ENCODE assay signal across 28 cellular contexts in the genomic region with DNA sequence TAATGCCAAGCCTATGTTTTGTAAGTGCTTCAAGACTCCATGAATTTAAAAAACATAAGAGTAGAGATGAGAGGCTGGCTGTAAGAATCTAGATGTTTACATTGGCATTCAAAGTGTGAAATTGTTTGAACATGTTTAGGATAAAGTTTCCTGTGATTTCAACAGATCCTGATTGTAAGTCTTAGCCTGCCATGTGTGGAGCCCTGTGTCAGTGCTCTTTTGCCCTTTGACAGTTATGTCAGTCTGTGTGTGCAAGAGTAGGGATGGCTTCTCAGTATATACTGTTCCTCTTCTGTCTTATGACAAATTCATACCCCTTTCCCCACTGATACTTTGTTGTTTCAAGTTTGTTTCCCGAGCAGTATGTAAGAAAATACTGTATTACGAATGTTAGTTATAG.
DNase-seq lines count a peak whose midpoint lies in the region; ATAC-seq, FAIRE-seq and TF ChIP-seq lines count a peak whose summit lies in the region.
"Had no signal": no experiment of that assay in that cellular context is flagged by ENCODE, and none has a peak within 500 bp of the region (broad histone marks: within the 10 kb centered on the region; RNA-seq: fewer than 3 reads in every experiment).

No MANE protein-coding gene starts in this region.

- H3K14ac ChIP-seq in neuronal stem cell (ENCODE audit: low read length) = no peak overlapping the region

- H3K9ac ChIP-seq in endothelial cell of umbilical vein (replicated peaks; ENCODE audit: extremely low read depth, insufficient read depth, low read length) (no peak overlapping the region), neuronal stem cell (ENCODE audit: low read depth, low read length, poor library complexity) (no peak overlapping the region)

- no peak overlapping the region for H2BK15ac ChIP-seq in neuronal stem cell (ENCODE audit: low read length)

- H3K4me2 ChIP-seq in endothelial cell of umbilical vein (ENCODE audit: insufficient read depth, low read length) (no peak overlapping the region), neuronal stem cell (ENCODE audit: insufficient read depth, low read length, poor library complexity, severe bottlenecking) (no peak overlapping the region)

- ATAC-seq in left colon (peak; percentile 43), GM21786 (IDR thresholded peaks at IDR 0.05; ENCODE audit: unreplicated experiment) (no peak)
- ATAC-seq in naive thymus-derived CD4-positive, alpha-beta T cell = no peak
- ATAC-seq: activated T-cell treated with anti-CD3 and anti-CD28 coated beads, Interleukin-2, amount 50 U/mL, for 4 hours; naive thymus-derived CD8-positive, alpha-beta T cell; Panc1; stimulated activated effector memory CD8-positive, alpha-beta T cell treated with anti-CD3 and anti-CD28 coated beads, Interleukin-12 subunit alpha, Interleukin-12 subunit beta, amount 100 ng/mL, for 72 hours had no signal

- H2BK12ac ChIP-seq in neuronal stem cell (ENCODE audit: low read length) = no peak overlapping the region

- H3K79me1 ChIP-seq in neuronal stem cell (ENCODE audit: low read depth, low read length) = no peaks in the 10 kb centered on the region

- no peaks in the 10 kb centered on the region for H3K9me3 ChIP-seq in breast epithelium
- no peaks in the 10 kb centered on the region for H3K9me3 ChIP-seq in endothelial cell of umbilical vein (replicated peaks; ENCODE audit: control insufficient read depth, insufficient read depth, low read length)
- no peaks in the 10 kb centered on the region for H3K9me3 ChIP-seq in naive thymus-derived CD4-positive, alpha-beta T cell (ENCODE audit: control insufficient read depth in 2 of 3, low read length in 3 of 3)
- no peaks in the 10 kb centered on the region for H3K9me3 ChIP-seq in neuronal stem cell (replicated peaks in 1 of 2; ENCODE audit: control insufficient read depth in 2 of 2, insufficient read depth in 1 of 2, low read depth in 1 of 2, low read length in 2 of 2)
- H3K9me3 ChIP-seq: ovary, spleen, upper lobe of left lung had no signal

- H3K4me3 Mint-ChIP-seq in MCF 10A (ENCODE audit: unreplicated experiment) = no peak overlapping the region
- no peak overlapping the region for H3K4me3 Mint-ChIP-seq in naive thymus-derived CD4-positive, alpha-beta T cell
- H3K4me3 Mint-ChIP-seq: activated naive CD4-positive, alpha-beta T cell treated with anti-CD3 and anti-CD28 coated beads for 36 hours; activated T-cell treated with anti-CD3 and anti-CD28 coated beads, Interleukin-2, amount 50 U/mL, for 4 hours; B cell; naive thymus-derived CD8-positive, alpha-beta T cell; stimulated activated effector memory CD8-positive, alpha-beta T cell treated with anti-CD3 and anti-CD28 coated beads, Interleukin-12 subunit alpha, Interleukin-12 subunit beta, amount 100 ng/mL, for 72 hours had no signal

- H3K27me3 Mint-ChIP-seq in MCF 10A (ENCODE audit: insufficient read depth, unreplicated experiment) = no peaks in the 10 kb centered on the region
- H3K27me3 Mint-ChIP-seq in naive thymus-derived CD4-positive, alpha-beta T cell = no peaks in the 10 kb centered on the region
- H3K27me3 Mint-ChIP-seq: B cell; naive thymus-derived CD8-positive, alpha-beta T cell had no signal

- no peaks in the 10 kb centered on the region for H3K79me2 ChIP-seq in endothelial cell of umbilical vein (ENCODE audit: control insufficient read depth, insufficient read depth, low read length)

- no peak overlapping the region for H2BK5ac ChIP-seq in neuronal stem cell (ENCODE audit: low read length)

- DNase-seq in MCF 10A (ENCODE audit: unreplicated experiment) (peak; percentile 83), breast epithelium (ENCODE audit: low spot score in 2 of 2) (no peak), endothelial cell of umbilical vein (ENCODE audit: low read depth, low spot score) (peak; percentile 49), left colon (no peak), NCI-H510A (lab: John Stamatoyannopoulos, UW) (no peak), neuronal stem cell (ENCODE audit: low spot score) (no peak)
- DNase-seq in naive thymus-derived CD4-positive, alpha-beta T cell = no peak
- DNase-seq: activated naive CD4-positive, alpha-beta T cell treated with anti-CD3 and anti-CD28 coated beads for 36 hours; activated T-cell treated with anti-CD3 and anti-CD28 coated beads, Interleukin-2, amount 50 U/mL, for 4 hours; amniotic stem cell; caudate nucleus; MM.1S; naive thymus-derived CD8-positive, alpha-beta T cell; NCI-H2081; NCI-H446 treated with DMSO at 0.1 percent for 48 hours; NK-92 treated with Interleukin-12 subunit alpha and Interleukin-12 subunit beta, amount 100 ng/mL, for 24 hours; ovary; retina; spleen; stimulated activated CD4-positive, alpha-beta T cell treated with anti-CD3 and anti-CD28 coated beads, Interleukin-2, amount 100 ng/mL, for 48 hours; substantia nigra; upper lobe of left lung had no signal

- no peaks in the 10 kb centered on the region for H3K9me1 ChIP-seq in endothelial cell of umbilical vein (replicated peaks; ENCODE audit: control insufficient read depth, extremely low read depth, insufficient read depth, low read length)

- H4K91ac ChIP-seq in neuronal stem cell (ENCODE audit: low read depth, low read length, poor library complexity) = no peak overlapping the region

- H2AFZ ChIP-seq in endothelial cell of umbilical vein (ENCODE audit: low read depth, low read length) = no peak overlapping the region
- no peak overlapping the region for H2AFZ ChIP-seq in neuronal stem cell (ENCODE audit: low read length)

- WGBS in neuronal stem cell (ENCODE audit: extremely low coverage in 2 of 2, insufficient read length in 2 of 2, insufficient replicate concordance in 1 of 2), 2 donors = no CpG with 5 or more reads among the region's 2 CpGs

- H3K9me3 Mint-ChIP-seq in MCF 10A (ENCODE audit: unreplicated experiment) = no peaks in the 10 kb centered on the region
- no peaks in the 10 kb centered on the region for H3K9me3 Mint-ChIP-seq in naive thymus-derived CD4-positive, alpha-beta T cell
- H3K9me3 Mint-ChIP-seq: activated naive CD4-positive, alpha-beta T cell treated with anti-CD3 and anti-CD28 coated beads for 36 hours; activated T-cell treated with anti-CD3 and anti-CD28 coated beads, Interleukin-2, amount 50 U/mL, for 4 hours; naive thymus-derived CD8-positive, alpha-beta T cell; stimulated activated effector memory CD8-positive, alpha-beta T cell treated with anti-CD3 and anti-CD28 coated beads, Interleukin-12 subunit alpha, Interleukin-12 subunit beta, amount 100 ng/mL, for 72 hours had no signal

- H3K18ac ChIP-seq in neuronal stem cell (ENCODE audit: low read length) = no peak overlapping the region

- peaks cover 57% of the 10 kb centered on the region for H3K36me3 Mint-ChIP-seq in MCF 10A (ENCODE audit: insufficient read depth, unreplicated experiment)
- peaks cover 0 to 68% (median 21%) of the 10 kb centered on the region in 5 donors for H3K36me3 Mint-ChIP-seq in naive thymus-derived CD4-positive, alpha-beta T cell

- no peak overlapping the region for H3K4me3 ChIP-seq in breast epithelium
- H3K4me3 ChIP-seq in endothelial cell of umbilical vein (replicated peaks in 1 of 3; ENCODE audit: insufficient read depth in 1 of 3, low read depth in 1 of 3, low read length in 3 of 3) = no peak overlapping the region
- H3K4me3 ChIP-seq in naive thymus-derived CD4-positive, alpha-beta T cell (ENCODE audit: low read length) = no peak overlapping the region
- no peak overlapping the region for H3K4me3 ChIP-seq in neuronal stem cell (ENCODE audit: low read length in 2 of 2)
- H3K4me3 ChIP-seq: ovary, spleen, upper lobe of left lung had no signal

- no peak overlapping the region for H4K8ac ChIP-seq in neuronal stem cell (ENCODE audit: low read depth, low read length)

- H3K27me3 ChIP-seq in breast epithelium (no peaks in the 10 kb centered on the region), endothelial cell of umbilical vein (ENCODE audit: control insufficient read depth in 2 of 2, insufficient read depth in 2 of 2, low read length in 2 of 2) (no peaks in the 10 kb centered on the region), neuronal stem cell (ENCODE audit: control insufficient read depth in 3 of 3, insufficient read depth in 3 of 3, low read depth in 1 of 3, low read length in 3 of 3) (no peaks in the 10 kb centered on the region)
- H3K27me3 ChIP-seq in naive thymus-derived CD4-positive, alpha-beta T cell (ENCODE audit: control insufficient read depth in 2 of 2, insufficient read depth in 2 of 2, low read length in 2 of 2) = no peaks in the 10 kb centered on the region
- H3K27me3 ChIP-seq: ovary, spleen, upper lobe of left lung had no signal

- FAIRE-seq in endothelial cell of umbilical vein (lab: Jason Lieb, UNC) = no peak
- FAIRE-seq: G401.6, GM18507 had no signal

- H3K4me1 ChIP-seq in breast epithelium (no peaks in the 10 kb centered on the region), endothelial cell of umbilical vein (ENCODE audit: control insufficient read depth, extremely low read depth, insufficient read depth, low read length) (peaks cover 10% of the 10 kb centered on the region), neuronal stem cell (ENCODE audit: control insufficient read depth in 2 of 2, insufficient read depth in 1 of 2, low read depth in 1 of 2, low read length in 2 of 2) (no peaks in the 10 kb centered on the region)
- H3K4me1 ChIP-seq in naive thymus-derived CD4-positive, alpha-beta T cell (ENCODE audit: control insufficient read depth in 2 of 2, insufficient read depth in 2 of 2, low read length in 2 of 2) = no peaks in the 10 kb centered on the region
- H3K4me1 ChIP-seq: spleen had no signal

- no peak overlapping the region for H2AK5ac ChIP-seq in neuronal stem cell (ENCODE audit: low read depth, low read length)

- H3K4me1 Mint-ChIP-seq in MCF 10A (ENCODE audit: insufficient read depth, unreplicated experiment) = peaks cover 26% of the 10 kb centered on the region
- peaks cover 0 to 3% (median 0%) of the 10 kb centered on the region in 7 donors for H3K4me1 Mint-ChIP-seq in naive thymus-derived CD4-positive, alpha-beta T cell
- H3K4me1 Mint-ChIP-seq: B cell; stimulated activated effector memory CD8-positive, alpha-beta T cell treated with anti-CD3 and anti-CD28 coated beads, Interleukin-12 subunit alpha, Interleukin-12 subunit beta, amount 100 ng/mL, for 72 hours had no signal

- TF ChIP-seq POLR2A in breast epithelium (IDR thresholded peaks at IDR 0.05) = no peak
- TF ChIP-seq POLR2A in endothelial cell of umbilical vein (IDR thresholded peaks at IDR 0.05; ENCODE audit: low read depth, low read length) = no peak

- H3K36me3 ChIP-seq in breast epithelium (no peaks in the 10 kb centered on the region), endothelial cell of umbilical vein (ENCODE audit: control insufficient read depth in 2 of 2, extremely low read depth in 1 of 2, insufficient read depth in 2 of 2, low read length in 2 of 2) (peaks cover 0 to 6% of the 10 kb centered on the region in 2 experiments), neuronal stem cell (replicated peaks in 1 of 2; ENCODE audit: control insufficient read depth in 2 of 2, insufficient read depth in 2 of 2, low read length in 2 of 2) (peaks cover 0 to 90% of the 10 kb centered on the region in 2 donors)
- H3K36me3 ChIP-seq in naive thymus-derived CD4-positive, alpha-beta T cell (ENCODE audit: control insufficient read depth in 2 of 3, insufficient read depth in 3 of 3, low read length in 3 of 3) = peaks cover 13 to 36% (median 15%) of the 10 kb centered on the region in 3 experiments
- H3K36me3 ChIP-seq: ovary had no signal

- intact Hi-C loops in MCF 10A (cut with micrococcal nuclease) (no loop called here), breast epithelium (cut with DNase I; ENCODE audit: low total_unique reads) (no loop called here), endothelial cell of umbilical vein (cut with micrococcal nuclease) (no loop called here), left colon (cut with DNase I, micrococcal nuclease) (no loop called here)
- intact Hi-C loops in naive thymus-derived CD4-positive, alpha-beta T cell (cut with micrococcal nuclease) = no loop called here

- no peak for TF ChIP-seq CTCF in MCF 10A (IDR thresholded peaks at IDR 0.05; ENCODE audit: unreplicated experiment)
- TF ChIP-seq CTCF in breast epithelium (IDR thresholded peaks at IDR 0.05) = no peak
- no peak for TF ChIP-seq CTCF in endothelial cell of umbilical vein (IDR thresholded peaks at IDR 0.05; ENCODE audit: extremely low read depth in 1 of 2, insufficient read depth in 1 of 2, low read depth in 1 of 2, low read length in 2 of 2)

- BruUV-seq in MCF 10A (replicated peaks; lab: Mats Ljungman, UMichigan) (no TSS peak), endothelial cell of umbilical vein (replicated peaks; lab: Mats Ljungman, UMichigan) (no TSS peak)

- CTCF ChIA-PET in MCF 10A (lab: Yijun Ruan, JAX) = interaction anchor here (0.9 to 1.4 kb wide), 3 partner anchors 15 to 100 kb away, joined by 3 to 4 read pairs (median 4); no protein-coding TSS in a partner anchor
- CTCF ChIA-PET in endothelial cell of umbilical vein (lab: Charles Lee) = interaction anchor here (1.5 kb wide), 1 partner anchor 27 kb away, joined by 4 read pairs; no protein-coding TSS in a partner anchor
- CTCF ChIA-PET in naive thymus-derived CD4-positive, alpha-beta T cell (lab: Charles Lee) = no interaction called here

- H3K27ac Mint-ChIP-seq in MCF 10A (ENCODE audit: low read depth, unreplicated experiment) = peak overlapping the region; percentile 55
- H3K27ac Mint-ChIP-seq in naive thymus-derived CD4-positive, alpha-beta T cell = no peak overlapping the region
- H3K27ac Mint-ChIP-seq: activated naive CD4-positive, alpha-beta T cell treated with anti-CD3 and anti-CD28 coated beads for 36 hours; B cell; stimulated activated effector memory CD8-positive, alpha-beta T cell treated with anti-CD3 and anti-CD28 coated beads, Interleukin-12 subunit alpha, Interleukin-12 subunit beta, amount 100 ng/mL, for 72 hours had no signal

- H3K27ac ChIP-seq in breast epithelium (no peak overlapping the region), endothelial cell of umbilical vein (ENCODE audit: insufficient read depth, low read depth, low read length) (no peak overlapping the region), neuronal stem cell (replicated peaks; ENCODE audit: low read length) (no peak overlapping the region)
- no peak overlapping the region for H3K27ac ChIP-seq in naive thymus-derived CD4-positive, alpha-beta T cell (ENCODE audit: low read depth, low read length)
- H3K27ac ChIP-seq: ovary, spleen, upper lobe of left lung had no signal

- H3K4ac ChIP-seq in neuronal stem cell (ENCODE audit: low read length) = no peak overlapping the region

- no peak overlapping the region for H3K23ac ChIP-seq in neuronal stem cell (ENCODE audit: low read depth, low read length, poor library complexity)

- no peaks in the 10 kb centered on the region for H4K20me1 ChIP-seq in endothelial cell of umbilical vein (replicated peaks; ENCODE audit: control insufficient read depth, extremely low read depth, insufficient read depth, low read length)

- POLR2A ChIA-PET in MCF 10A (lab: Yijun Ruan, JAX) (interaction anchor here (0.6 to 1.9 kb wide), 3 partner anchors 27 to 1350 kb away, joined by 3 to 7 read pairs (median 3); no protein-coding TSS in a partner anchor), endothelial cell of umbilical vein (lab: Charles Lee) (no interaction called here)
- POLR2A ChIA-PET in naive thymus-derived CD4-positive, alpha-beta T cell (lab: Charles Lee) = interaction anchor here (1.2 kb wide), 1 partner anchor 276 kb away, joined by 5 read pairs; no protein-coding TSS in a partner anchor

- dilution Hi-C loops in endothelial cell of umbilical vein (cut with MboI; ENCODE audit: extremely low pct_ligation_motif_present, low sequenced_read_pairs) = no loop called here

- H2BK120ac ChIP-seq in neuronal stem cell (ENCODE audit: low read depth, low read length) = no peak overlapping the region

Comparison
In these comparisons a context has a peak if more than half of its experiments do, and no peak if none do; other contexts are left out.
1. DNase-seq: peak in MCF 10A (single experiment) and endothelial cell of umbilical vein (single experiment); none in breast epithelium (0 of 2), left colon (0 of 2), NCI-H510A (single experiment), naive thymus-derived CD4-positive, alpha-beta T cell (0 of 9) and neuronal stem cell (single experiment).